1 cellular context compared by ENCODE assay signal in the genomic region with DNA sequence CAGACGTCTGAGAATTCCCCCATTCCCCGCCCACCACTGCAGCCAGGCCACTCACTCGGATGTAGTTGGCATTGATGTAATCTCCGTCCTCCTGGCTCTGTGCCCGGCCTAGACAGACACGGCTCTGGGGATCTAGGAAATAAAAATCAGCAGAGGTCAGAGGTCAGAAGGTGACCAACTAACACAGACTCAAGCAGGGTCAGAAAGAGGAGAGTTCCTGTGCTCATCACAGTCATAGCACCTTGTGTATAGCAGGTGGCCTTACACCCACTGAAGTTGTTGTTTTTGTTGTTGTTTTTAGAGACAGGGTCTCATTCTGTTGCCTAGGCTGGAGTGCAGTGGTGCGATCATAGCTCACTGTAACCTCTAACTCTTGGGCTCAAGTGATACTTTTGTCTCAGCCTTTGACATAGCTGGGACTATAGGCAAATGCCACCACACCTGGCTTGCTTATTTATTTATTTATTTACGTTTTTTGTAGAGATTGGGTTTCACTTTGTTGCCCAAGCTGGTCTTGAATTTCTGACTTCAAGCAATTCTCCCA.
TF ChIP-seq lines count a peak whose summit lies in the region.

No MANE protein-coding gene starts in this region.

TF ChIP-seq in GM12878, 131 proteins besides CTCF, POLR2A, EP300 and RAD21:
- TF ChIP-seq RUNX3 (IDR thresholded peaks at IDR 0.05; ENCODE audit: low read length) (no peak), NR2F1 (conservative IDR thresholded peaks at IDR 0.05) (peak; percentile 83), NR2C1 (IDR thresholded peaks at IDR 0.05) (peak; percentile 59; the same call in 1 of the 2 replicates), NBN (IDR thresholded peaks at IDR 0.05) (no peak), CBFB (IDR thresholded peaks at IDR 0.05; ENCODE audit: low read depth) (no peak), TAF1 (IDR thresholded peaks at IDR 0.05; ENCODE audit: borderline replicate concordance, low read depth, low read length) (no peak), KAT2A (conservative IDR thresholded peaks at IDR 0.05; ENCODE audit: control insufficient read depth, low read depth, low read length) (no peak), CBX5 (IDR thresholded peaks at IDR 0.05; ENCODE audit: low read depth) (no peak), SPI1 (IDR thresholded peaks at IDR 0.05; ENCODE audit: borderline replicate concordance, insufficient read depth, low read depth, low read length) (no peak)
- TF ChIP-seq, protein P1, sequence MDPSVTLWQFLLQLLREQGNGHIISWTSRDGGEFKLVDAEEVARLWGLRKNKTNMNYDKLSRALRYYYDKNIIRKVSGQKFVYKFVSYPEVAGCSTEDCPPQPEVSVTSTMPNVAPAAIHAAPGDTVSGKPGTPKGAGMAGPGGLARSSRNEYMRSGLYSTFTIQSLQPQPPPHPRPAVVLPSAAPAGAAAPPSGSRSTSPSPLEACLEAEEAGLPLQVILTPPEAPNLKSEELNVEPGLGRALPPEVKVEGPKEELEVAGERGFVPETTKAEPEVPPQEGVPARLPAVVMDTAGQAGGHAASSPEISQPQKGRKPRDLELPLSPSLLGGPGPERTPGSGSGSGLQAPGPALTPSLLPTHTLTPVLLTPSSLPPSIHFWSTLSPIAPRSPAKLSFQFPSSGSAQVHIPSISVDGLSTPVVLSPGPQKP (IDR thresholded peaks at IDR 0.05; ENCODE audit: low read depth, low read length) = no peak
- TF ChIP-seq, protein P2, sequence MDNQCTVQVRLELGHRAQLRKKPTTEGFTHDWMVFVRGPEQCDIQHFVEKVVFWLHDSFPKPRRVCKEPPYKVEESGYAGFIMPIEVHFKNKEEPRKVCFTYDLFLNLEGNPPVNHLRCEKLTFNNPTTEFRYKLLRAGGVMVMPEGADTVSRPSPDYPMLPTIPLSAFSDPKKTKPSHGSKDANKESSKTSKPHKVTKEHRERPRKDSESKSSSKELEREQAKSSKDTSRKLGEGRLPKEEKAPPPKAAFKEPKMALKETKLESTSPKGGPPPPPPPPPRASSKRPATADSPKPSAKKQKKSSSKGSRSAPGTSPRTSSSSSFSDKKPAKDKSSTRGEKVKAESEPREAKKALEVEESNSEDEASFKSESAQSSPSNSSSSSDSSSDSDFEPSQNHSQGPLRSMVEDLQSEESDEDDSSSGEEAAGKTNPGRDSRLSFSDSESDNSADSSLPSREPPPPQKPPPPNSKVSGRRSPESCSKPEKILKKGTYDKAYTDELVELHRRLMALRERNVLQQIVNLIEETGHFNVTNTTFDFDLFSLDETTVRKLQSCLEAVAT (IDR thresholded peaks at IDR 0.05) = no peak
